27 cellular contexts compared by ENCODE assay signal in genomic region chr1:40989066-40989465, GRCh38. TPM values are rescaled to one million over a fixed set of nuclear protein-coding genes. Genes with fewer than 3 reads are reported as not detected.
A peak's percentile ranks its signal among the peaks of the same experiment; 100 is the strongest.
DNase-seq lines count a peak whose midpoint lies in the region; ATAC-seq, FAIRE-seq and TF ChIP-seq lines count a peak whose summit lies in the region.
"Had no signal": no experiment of that assay in that cellular context is flagged by ENCODE, and none has a peak within 500 bp of the region (broad histone marks: within the 10 kb centered on the region; RNA-seq: fewer than 3 reads in every experiment).

No MANE protein-coding gene starts in this region.

- H3K4me3 ChIP-seq in breast epithelium, result no peak overlapping the region
- no peak overlapping the region for H3K4me3 ChIP-seq in hepatocyte
- H3K4me3 ChIP-seq in mesenchymal stem cell (ENCODE audit: insufficient read depth in 1 of 2, low read depth in 1 of 2, low read length in 2 of 2), result no peak overlapping the region
- H3K4me3 ChIP-seq in A673 (ENCODE audit: low read depth, low read length, poor library complexity, severe bottlenecking), result no peak overlapping the region
- H3K4me3 ChIP-seq: GM23248 had no signal

- H3K27me3 ChIP-seq in breast epithelium, result no peaks in the 10 kb centered on the region
- H3K27me3 ChIP-seq in hepatocyte, result no peaks in the 10 kb centered on the region
- H3K27me3 ChIP-seq in mesenchymal stem cell (ENCODE audit: control insufficient read depth in 1 of 2, insufficient read depth in 1 of 2, low read length in 2 of 2), result no peaks in the 10 kb centered on the region
- H3K27me3 ChIP-seq in A673 (replicated peaks; ENCODE audit: insufficient read depth, low read depth, low read length, poor library complexity), result no peaks in the 10 kb centered on the region
- H3K27me3 ChIP-seq: BE2C had no signal

- H3K9me3 ChIP-seq in breast epithelium (no peaks in the 10 kb centered on the region), hepatocyte (ENCODE audit: low read depth) (no peaks in the 10 kb centered on the region), mesenchymal stem cell (ENCODE audit: control insufficient read depth, low read length) (no peaks in the 10 kb centered on the region), A673 (ENCODE audit: low read depth, low read length, poor library complexity, severe bottlenecking) (no peaks in the 10 kb centered on the region)
- H3K9me3 ChIP-seq: BE2C had no signal

- DNase-seq in MCF 10A (ENCODE audit: unreplicated experiment), result no peak
- DNase-seq in breast epithelium (ENCODE audit: low spot score in 2 of 2), result no peak
- no peak for DNase-seq in GM12892 (ENCODE audit: insufficient read length)
- no peak for DNase-seq in hepatocyte (ENCODE audit: low spot score)
- no peak for DNase-seq in stimulated activated effector memory CD8-positive, alpha-beta T cell treated with anti-CD3 and anti-CD28 coated beads, Interleukin-12 subunit alpha, Interleukin-12 subunit beta, amount 100 ng/mL, for 72 hours (ENCODE audit: low spot score in 2 of 2)
- DNase-seq in activated CD4-positive, alpha-beta memory T cell treated with anti-CD3 and anti-CD28 coated beads for 36 hours, result no peak
- no peak for DNase-seq in mesenchymal stem cell
- no peak for DNase-seq in A673 (ENCODE audit: low spot score)
- DNase-seq: 8988T; ACHN; BE2C; C1 segment of cervical spinal cord; CD4-positive, CD25-positive, alpha-beta regulatory T cell; CD8-positive, alpha-beta memory T cell; COR-L47; DMS 273 treated with DMSO at 0.1 percent for 48 hours; DMS53; DND-41; EL; GM23248; HCEC 1CT had no signal

- no peak for TF ChIP-seq CTCF in MCF 10A (IDR thresholded peaks at IDR 0.05; ENCODE audit: unreplicated experiment)
- TF ChIP-seq CTCF in breast epithelium (IDR thresholded peaks at IDR 0.05), result no peak
- TF ChIP-seq CTCF in hepatocyte (IDR thresholded peaks at IDR 0.05; ENCODE audit: poor library complexity), result no peak
- no peak for TF ChIP-seq CTCF in A673 (conservative IDR thresholded peaks at IDR 0.05; ENCODE audit: low read depth, low read length)

- H3K36me3 ChIP-seq in breast epithelium (peaks cover 5% of the 10 kb centered on the region), hepatocyte (replicated peaks; ENCODE audit: insufficient read depth, low read depth) (peaks cover 3% of the 10 kb centered on the region), mesenchymal stem cell (ENCODE audit: control insufficient read depth in 1 of 2, insufficient read depth in 2 of 2, low read depth in 1 of 2, low read length in 2 of 2) (peaks cover 25 to 90% of the 10 kb centered on the region in 2 experiments), A673 (ENCODE audit: insufficient read depth, low read length, poor library complexity, severe bottlenecking) (peaks cover 99% of the 10 kb centered on the region)

- no peak overlapping the region for H3K4ac ChIP-seq in mesenchymal stem cell (ENCODE audit: low read depth in 1 of 2, low read length in 2 of 2)

- no peak overlapping the region for H4K8ac ChIP-seq in mesenchymal stem cell (ENCODE audit: low read length)

- H3K27ac Mint-ChIP-seq in MCF 10A (ENCODE audit: low read depth, unreplicated experiment), result peak overlapping the region; percentile 63
- H3K27ac Mint-ChIP-seq in stimulated activated effector memory CD8-positive, alpha-beta T cell treated with anti-CD3 and anti-CD28 coated beads, Interleukin-12 subunit alpha, Interleukin-12 subunit beta, amount 100 ng/mL, for 72 hours, result peak overlapping the region; percentile 56
- H3K27ac Mint-ChIP-seq in activated CD4-positive, alpha-beta memory T cell treated with anti-CD3 and anti-CD28 coated beads for 36 hours, result no peak overlapping the region
- H3K27ac Mint-ChIP-seq: CD8-positive, alpha-beta memory T cell had no signal

- H3K4me3 Mint-ChIP-seq in MCF 10A (ENCODE audit: unreplicated experiment), result no peak overlapping the region
- H3K4me3 Mint-ChIP-seq in stimulated activated effector memory CD8-positive, alpha-beta T cell treated with anti-CD3 and anti-CD28 coated beads, Interleukin-12 subunit alpha, Interleukin-12 subunit beta, amount 100 ng/mL, for 72 hours, result no peak overlapping the region
- no peak overlapping the region for H3K4me3 Mint-ChIP-seq in activated CD4-positive, alpha-beta memory T cell treated with anti-CD3 and anti-CD28 coated beads for 36 hours
- H3K4me3 Mint-ChIP-seq: CD4-positive, CD25-positive, alpha-beta regulatory T cell; CD8-positive, alpha-beta memory T cell; IgD-negative memory B cell had no signal

- no peaks in the 10 kb centered on the region for H3K9me3 Mint-ChIP-seq in MCF 10A (ENCODE audit: unreplicated experiment)
- no peaks in the 10 kb centered on the region for H3K9me3 Mint-ChIP-seq in stimulated activated effector memory CD8-positive, alpha-beta T cell treated with anti-CD3 and anti-CD28 coated beads, Interleukin-12 subunit alpha, Interleukin-12 subunit beta, amount 100 ng/mL, for 72 hours
- H3K9me3 Mint-ChIP-seq in activated CD4-positive, alpha-beta memory T cell treated with anti-CD3 and anti-CD28 coated beads for 36 hours, result no peaks in the 10 kb centered on the region
- H3K9me3 Mint-ChIP-seq: CD4-positive, CD25-positive, alpha-beta regulatory T cell; CD8-positive, alpha-beta memory T cell; IgD-negative memory B cell had no signal

- no peak overlapping the region for H3K9ac ChIP-seq in mesenchymal stem cell (ENCODE audit: low read length)
- H3K9ac ChIP-seq: GM23248 had no signal

- H4K91ac ChIP-seq in mesenchymal stem cell (ENCODE audit: low read length), result no peak overlapping the region

- H2BK120ac ChIP-seq in mesenchymal stem cell (ENCODE audit: low read depth, low read length), result no peak overlapping the region

- H3K36me3 Mint-ChIP-seq in MCF 10A (ENCODE audit: insufficient read depth, unreplicated experiment), result peaks cover 88% of the 10 kb centered on the region
- peaks cover 100% of the 10 kb centered on the region for H3K36me3 Mint-ChIP-seq in stimulated activated effector memory CD8-positive, alpha-beta T cell treated with anti-CD3 and anti-CD28 coated beads, Interleukin-12 subunit alpha, Interleukin-12 subunit beta, amount 100 ng/mL, for 72 hours
- H3K36me3 Mint-ChIP-seq in activated CD4-positive, alpha-beta memory T cell treated with anti-CD3 and anti-CD28 coated beads for 36 hours, result peaks cover 83% of the 10 kb centered on the region

- no peak overlapping the region for H3K23ac ChIP-seq in mesenchymal stem cell (ENCODE audit: low read length in 2 of 2)

- H2BK12ac ChIP-seq in mesenchymal stem cell (ENCODE audit: low read length in 2 of 2), result no peak overlapping the region

- no peaks in the 10 kb centered on the region for H3K27me3 Mint-ChIP-seq in MCF 10A (ENCODE audit: insufficient read depth, unreplicated experiment)
- H3K27me3 Mint-ChIP-seq in activated CD4-positive, alpha-beta memory T cell treated with anti-CD3 and anti-CD28 coated beads for 36 hours, result no peaks in the 10 kb centered on the region
- H3K27me3 Mint-ChIP-seq: CD4-positive, CD25-positive, alpha-beta regulatory T cell; IgD-negative memory B cell had no signal

- FAIRE-seq in GM12892 (lab: Jason Lieb, UNC), result no peak
- FAIRE-seq: GM12891, GM18507 had no signal

- H2AK5ac ChIP-seq in mesenchymal stem cell (ENCODE audit: low read length, severe bottlenecking), result no peak overlapping the region

- H3K4me1 Mint-ChIP-seq in MCF 10A (ENCODE audit: insufficient read depth, unreplicated experiment), result peaks cover 8% of the 10 kb centered on the region
- H3K4me1 Mint-ChIP-seq in stimulated activated effector memory CD8-positive, alpha-beta T cell treated with anti-CD3 and anti-CD28 coated beads, Interleukin-12 subunit alpha, Interleukin-12 subunit beta, amount 100 ng/mL, for 72 hours, result peaks cover 17% of the 10 kb centered on the region
- peaks cover 23% of the 10 kb centered on the region for H3K4me1 Mint-ChIP-seq in activated CD4-positive, alpha-beta memory T cell treated with anti-CD3 and anti-CD28 coated beads for 36 hours (ENCODE audit: low read depth)

- H2AFZ ChIP-seq in hepatocyte, result no peak overlapping the region
- no peak overlapping the region for H2AFZ ChIP-seq in mesenchymal stem cell (ENCODE audit: low read depth, low read length)
- H2AFZ ChIP-seq: GM23248 had no signal

- 98% methylated on average over 5 of the region's 5 CpGs for WGBS in hepatocyte (ENCODE audit: low lambda C conversion rate, missing lambda C conversion rate)
- WGBS in mesenchymal stem cell, result 100% methylated on average over 5 of the region's 5 CpGs

- TF ChIP-seq POLR2A in breast epithelium (IDR thresholded peaks at IDR 0.05), result no peak
- peak; percentile 23; the same call in 1 of the 2 replicates for TF ChIP-seq POLR2A in GM12892 (IDR thresholded peaks at IDR 0.05; ENCODE audit: low read depth, low read length)

- H3K14ac ChIP-seq in mesenchymal stem cell (ENCODE audit: low read length in 2 of 2), result no peak overlapping the region

- no TSS peak for BruUV-seq in MCF 10A (replicated peaks; lab: Mats Ljungman, UMichigan)
- BruUV-seq in A673 (replicated peaks; lab: Mats Ljungman, UMichigan), result no TSS peak

- POLR2A ChIA-PET in MCF 10A (lab: Yijun Ruan, JAX), result interaction anchor here (2.0 kb wide), 1 partner anchor 9 kb away, joined by 11 read pairs; the partner anchor contains the start of gene CTPS1
- POLR2A ChIA-PET in activated CD4-positive, alpha-beta memory T cell treated with anti-CD3 and anti-CD28 coated beads for 36 hours (lab: Charles Lee), result no interaction called here
- POLR2A ChIA-PET in A673 (lab: Charles Lee; ENCODE audit: low non-redundant PET), result no interaction called here

- H2BK5ac ChIP-seq in mesenchymal stem cell (ENCODE audit: low read depth, low read length, poor library complexity, severe bottlenecking), result no peak overlapping the region

- no peak for ATAC-seq in stimulated activated effector memory CD8-positive, alpha-beta T cell treated with anti-CD3 and anti-CD28 coated beads, Interleukin-12 subunit alpha, Interleukin-12 subunit beta, amount 100 ng/mL, for 72 hours

- no peaks in the 10 kb centered on the region for H3K4me1 ChIP-seq in breast epithelium
- H3K4me1 ChIP-seq in hepatocyte (ENCODE audit: insufficient read depth), result peaks cover 27% of the 10 kb centered on the region
- H3K4me1 ChIP-seq in mesenchymal stem cell (ENCODE audit: control insufficient read depth, insufficient read depth, low read depth, low read length), result peaks cover 17% of the 10 kb centered on the region
- H3K4me1 ChIP-seq in A673 (ENCODE audit: insufficient read depth, low read length, poor library complexity, severe bottlenecking), result peaks cover 3% of the 10 kb centered on the region
- H3K4me1 ChIP-seq: BE2C had no signal

- H3K79me2 ChIP-seq in hepatocyte, result peaks cover 14% of the 10 kb centered on the region

- intact Hi-C loops in MCF 10A (cut with micrococcal nuclease), result no loop called here
- intact Hi-C loops in breast epithelium (cut with DNase I; ENCODE audit: low total_unique reads), result no loop called here
- intact Hi-C loops in activated CD4-positive, alpha-beta memory T cell treated with anti-CD3 and anti-CD28 coated beads for 36 hours (cut with micrococcal nuclease), result loop anchor here (10.0 kb wide), 1 partner anchor 376 kb away; the partner anchor contains the start of gene FOXO6
- intact Hi-C loops in A673 (cut with micrococcal nuclease; ENCODE audit: unreplicated experiment), result no loop called here

- CTCF ChIA-PET in MCF 10A (lab: Yijun Ruan, JAX), result no interaction called here
- CTCF ChIA-PET in activated CD4-positive, alpha-beta memory T cell treated with anti-CD3 and anti-CD28 coated beads for 36 hours (lab: Charles Lee), result no interaction called here
- CTCF ChIA-PET in A673 (lab: Charles Lee), result no interaction called here

- H3K4me2 ChIP-seq in hepatocyte (peak overlapping the region; percentile 41), mesenchymal stem cell (ENCODE audit: low read length, poor library complexity, severe bottlenecking) (no peak overlapping the region)

- H3K79me1 ChIP-seq in mesenchymal stem cell (replicated peaks; ENCODE audit: low read length, poor library complexity, severe bottlenecking), result peaks cover 29% of the 10 kb centered on the region

- no peaks in the 10 kb centered on the region for H4K20me1 ChIP-seq in hepatocyte (ENCODE audit: insufficient read depth, poor library complexity, severe bottlenecking)

- no peak overlapping the region for H3K18ac ChIP-seq in mesenchymal stem cell (ENCODE audit: low read depth in 1 of 2, low read length in 2 of 2)

- H3K27ac ChIP-seq in breast epithelium, result no peak overlapping the region
- peak overlapping the region; percentile 76 for H3K27ac ChIP-seq in hepatocyte
- no peak overlapping the region for H3K27ac ChIP-seq in mesenchymal stem cell (ENCODE audit: low read length, poor library complexity, severe bottlenecking)
- no peak overlapping the region for H3K27ac ChIP-seq in A673 (ENCODE audit: low read depth, low read length, poor library complexity, severe bottlenecking)
- H3K27ac ChIP-seq: GM23248, HL-60 had no signal

- no peak overlapping the region for H2BK15ac ChIP-seq in mesenchymal stem cell (ENCODE audit: low read depth, poor library complexity, severe bottlenecking)

- H3K9me2 ChIP-seq in hepatocyte (replicated peaks; ENCODE audit: insufficient read depth), result no peaks in the 10 kb centered on the region

RNA-seq across cellular contexts. Expression of gene CTPS1, which starts 9.6 kb away (rescaled TPM):
- total RNA-seq in MCF 10A (2022) (54.1 and 69.9 TPM in 2 replicates), breast epithelium (10 to 100 TPM; 13.1 to 20.0 (median 13.2) TPM), hepatocyte (37.9 and 44.9 TPM in 2 replicates), A673 (2021) (126 and 139 TPM in 2 replicates)
- polyA plus RNA-seq in GM12892 (2012; ENCODE audit: missing spikeins), result 44.6 TPM
- 29.9 and 31.9 TPM in 2 replicates for polyA plus RNA-seq in hepatocyte
- total RNA-seq in activated CD4-positive, alpha-beta memory T cell treated with anti-CD3 and anti-CD28 coated beads for 36 hours, result 10 to 100 TPM; 78.0 to 78.5 TPM
- 20.0 TPM for polyA plus RNA-seq in mesenchymal stem cell (2013, experiment 1 of 2)
- 19.4 TPM for polyA plus RNA-seq in mesenchymal stem cell (2013, experiment 2 of 2)

RNA-seq across cellular contexts. Expression of gene SLFNL1, which starts 32.5 kb away (rescaled TPM):
- total RNA-seq in MCF 10A (2022) (0.28 and 0.29 TPM in 2 replicates), breast epithelium (under 1 TPM; 0.16 to 0.66 (median 0.29) TPM), hepatocyte (0.27 and 0.52 TPM in 2 replicates), A673 (2021) (0.37 and 0.39 TPM in 2 replicates)
- polyA plus RNA-seq in GM12892 (2012; ENCODE audit: missing spikeins), result 0.87 TPM
- polyA plus RNA-seq in hepatocyte, result 0.18 and 1.8 TPM in 2 replicates
- under 1 TPM in 1 of 2 experiments, not detected in 1; 0.07 TPM for total RNA-seq in activated CD4-positive, alpha-beta memory T cell treated with anti-CD3 and anti-CD28 coated beads for 36 hours
- 0.04 TPM for polyA plus RNA-seq in mesenchymal stem cell (2013, experiment 1 of 2)
- polyA plus RNA-seq in mesenchymal stem cell (2013, experiment 2 of 2), result 0.03 TPM
- total RNA-seq: H4, HT1080 had no signal
